ENCODE assay signal across 9 cellular contexts in genomic region chr1:224922404-224923164, GRCh38. TPM values are rescaled to one million over a fixed set of nuclear protein-coding genes. Genes with fewer than 3 reads are reported as not detected.
DNase-seq lines count a peak whose midpoint lies in the region; ATAC-seq and TF ChIP-seq lines count a peak whose summit lies in the region.
"Had no signal": no experiment of that assay in that cellular context is flagged by ENCODE, and none has a peak within 500 bp of the region (broad histone marks: within the 10 kb centered on the region; RNA-seq: fewer than 3 reads in every experiment).

No MANE protein-coding gene starts in this region.

- no peak overlapping the region for H3K4me3 ChIP-seq in gastroesophageal sphincter

- TF ChIP-seq POLR2A in gastroesophageal sphincter (IDR thresholded peaks at IDR 0.05): no peak

- H3K4me1 Mint-ChIP-seq in T-helper 17 cell: peaks cover 2% of the 10 kb centered on the region
- no peaks in the 10 kb centered on the region for H3K4me1 Mint-ChIP-seq in effector memory CD8-positive, alpha-beta T cell (ENCODE audit: low read depth in 2 of 2)

- H3K9me3 Mint-ChIP-seq in effector memory CD8-positive, alpha-beta T cell: no peaks in the 10 kb centered on the region

- TF ChIP-seq CTCF in gastroesophageal sphincter (IDR thresholded peaks at IDR 0.05): peak; percentile 57 to 80 (median 70)

- no peak overlapping the region for H3K27ac Mint-ChIP-seq in T-helper 17 cell
- H3K27ac Mint-ChIP-seq in effector memory CD8-positive, alpha-beta T cell: no peak overlapping the region
- H3K27ac Mint-ChIP-seq: T-helper 1 cell treated with Interleukin-12 subunit alpha and Interleukin-12 subunit beta and Interleukin-4 antibody, amounts not matched to agents 30 μg/mL and 1 μg/mL, for 36 hours had no signal

- DNase-seq in DMS79 treated with DMSO at 0.1 percent for 48 hours (lab: John Stamatoyannopoulos, UW) (peak; percentile 56), NCI-H1105 treated with DMSO at 0.1 percent for 48 hours (lab: John Stamatoyannopoulos, UW) (peak; percentile 73), T-helper 17 cell (no peak), renal cortical epithelial cell (ENCODE audit: low read depth) (peak; percentile 60)
- no peak for DNase-seq in effector memory CD8-positive, alpha-beta T cell

- H3K9me3 ChIP-seq in T-helper 17 cell (ENCODE audit: control insufficient read depth, low read length, poor library complexity, severe bottlenecking): no peaks in the 10 kb centered on the region
- no peaks in the 10 kb centered on the region for H3K9me3 ChIP-seq in gastroesophageal sphincter

- WGBS in gastroesophageal sphincter (ENCODE audit: low coverage in 1 of 2), 2 donors: 14 to 63% methylated on average over 3 to 4 of the region's 5 CpGs

- H3K36me3 Mint-ChIP-seq in T-helper 17 cell (ENCODE audit: low read depth): no peaks in the 10 kb centered on the region
- no peaks in the 10 kb centered on the region for H3K36me3 Mint-ChIP-seq in effector memory CD8-positive, alpha-beta T cell (ENCODE audit: insufficient read depth)

- ATAC-seq in GM21717 (IDR thresholded peaks at IDR 0.05; ENCODE audit: unreplicated experiment) (peak; percentile 60), T-helper 17 cell (peak; percentile 46), gastroesophageal sphincter (peak; percentile 53), HG02840 (IDR thresholded peaks at IDR 0.05; ENCODE audit: low FRiP score, unreplicated experiment) (no peak)
- ATAC-seq in effector memory CD8-positive, alpha-beta T cell (replicated peaks): no peak

- peaks cover 0 to 3% (median 0%) of the 10 kb centered on the region in 3 donors for H3K4me1 ChIP-seq in gastroesophageal sphincter

- H3K36me3 ChIP-seq in gastroesophageal sphincter: no peaks in the 10 kb centered on the region

- no peaks in the 10 kb centered on the region for H3K27me3 ChIP-seq in gastroesophageal sphincter

- no peak for TF ChIP-seq EP300 in gastroesophageal sphincter (IDR thresholded peaks at IDR 0.05)

- no peak overlapping the region for H3K4me3 Mint-ChIP-seq in T-helper 17 cell
- no peak overlapping the region for H3K4me3 Mint-ChIP-seq in effector memory CD8-positive, alpha-beta T cell
- H3K4me3 Mint-ChIP-seq: T-helper 1 cell treated with Interleukin-12 subunit alpha and Interleukin-12 subunit beta and Interleukin-4 antibody, amounts not matched to agents 30 μg/mL and 1 μg/mL, for 36 hours had no signal

- H3K27ac ChIP-seq in gastroesophageal sphincter: no peak overlapping the region

- peaks cover 41% of the 10 kb centered on the region for H3K27me3 Mint-ChIP-seq in T-helper 17 cell
- H3K27me3 Mint-ChIP-seq in effector memory CD8-positive, alpha-beta T cell: peaks cover 33 to 34% of the 10 kb centered on the region in 2 donors

RNA-seq across cellular contexts. Expression of gene DNAH14, which starts 6.9 kb away (rescaled TPM):
- total RNA-seq in T-helper 17 cell (1 to 10 TPM in 1 of 2 donors, not detected in 1; 1.1 TPM), gastroesophageal sphincter (10 to 100 TPM in 3 of 4 donors, 1 to 10 TPM in 1; 9.5 to 32.4 (median 14.8) TPM), renal cortical epithelial cell (29.5 and 41.3 TPM in 2 replicates)

Comparison
In these comparisons a context has a peak if more than half of its experiments do, and no peak if none do; other contexts are left out.
1. DNase-seq: peak in DMS79 treated with DMSO at 0.1 percent for 48 hours (single experiment), NCI-H1105 treated with DMSO at 0.1 percent for 48 hours (single experiment) and renal cortical epithelial cell (single experiment); none in T-helper 17 cell (0 of 3) and effector memory CD8-positive, alpha-beta T cell (0 of 3).
2. ATAC-seq: peak in GM21717 (single experiment), T-helper 17 cell (single experiment) and gastroesophageal sphincter (single experiment); none in effector memory CD8-positive, alpha-beta T cell (single experiment) and HG02840 (single experiment).
3. RNA of gene DNAH14, which starts 6.9 kb away (total RNA-seq): 29.5 to 41.3 TPM in renal cortical epithelial cell and 9.5 to 32.4 TPM in gastroesophageal sphincter; 1.1 TPM in T-helper 17 cell; every median in the first group is over 4 times any median in the second.